In genomic region chr5:81288021-81288433, GRCh38 we compare ENCODE assay signal across 23 cellular contexts. TPM values are rescaled to one million over a fixed set of nuclear protein-coding genes. Genes with fewer than 3 reads are reported as not detected.
DNase-seq lines count a peak whose midpoint lies in the region; ATAC-seq and TF ChIP-seq lines count a peak whose summit lies in the region.
"Had no signal": no experiment of that assay in that cellular context is flagged by ENCODE, and none has a peak within 500 bp of the region (broad histone marks: within the 10 kb centered on the region; RNA-seq: fewer than 3 reads in every experiment).

No MANE protein-coding gene starts in this region.

- H3K27me3 Mint-ChIP-seq in CD8-positive, alpha-beta memory T cell: no peaks in the 10 kb centered on the region
- H3K27me3 Mint-ChIP-seq: activated CD4-positive, alpha-beta memory T cell treated with anti-CD3 and anti-CD28 coated beads for 36 hours had no signal

- CTCF ChIA-PET in CD8-positive, alpha-beta memory T cell (lab: Charles Lee): interaction anchor here (2.3 kb wide), 1 partner anchor 11 kb away, joined by 7 read pairs; no protein-coding TSS in a partner anchor

- TF ChIP-seq CTCF in GM12865 (IDR thresholded peaks at IDR 0.05; ENCODE audit: insufficient read depth, low read depth, low read length, missing control alignments) (no peak), VCaP (conservative IDR thresholded peaks at IDR 0.05) (no peak), WERI-Rb-1 (IDR thresholded peaks at IDR 0.05; ENCODE audit: low read depth, low read length) (no peak)

- DNase-seq in CD8-positive, alpha-beta memory T cell: no peak
- peak; percentile 23 for DNase-seq in GM12865 (ENCODE audit: low read depth)
- no peak for DNase-seq in activated CD8-positive, alpha-beta memory T cell treated with anti-CD3 and anti-CD28 coated beads, Interleukin-2, amount 50 U/mL, for 4 hours
- DNase-seq in WERI-Rb-1: no peak
- DNase-seq: activated CD4-positive, alpha-beta memory T cell treated with anti-CD3 and anti-CD28 coated beads for 36 hours; activated naive CD4-positive, alpha-beta T cell treated with anti-CD3 and anti-CD28 coated beads, Interleukin-2, amount 50 U/mL, for 16 hours; activated T-cell treated with anti-CD3 and anti-CD28 coated beads, Interleukin-2, amount 50 U/mL, for 4 hours; cortex of kidney; GDM1; Kasumi-1; kidney; NK-92 treated with Interleukin-12 subunit alpha and Interleukin-12 subunit beta, amount 100 ng/mL, for 24 hours; psoas muscle; RPMI8226 had no signal

- no peak overlapping the region for H3K4me3 ChIP-seq in CD8-positive, alpha-beta memory T cell (ENCODE audit: low read length)
- H3K4me3 ChIP-seq in GM12865 (ENCODE audit: low read depth, low read length) (no peak overlapping the region), WERI-Rb-1 (ENCODE audit: low read depth, low read length) (no peak overlapping the region)
- H3K4me3 ChIP-seq: HAP-1, lung, psoas muscle, SK-N-MC had no signal

- no peaks in the 10 kb centered on the region for H3K9me3 ChIP-seq in CD8-positive, alpha-beta memory T cell (ENCODE audit: low read length)
- H3K9me3 ChIP-seq in WERI-Rb-1 (ENCODE audit: severe bottlenecking): peaks cover 2% of the 10 kb centered on the region
- H3K9me3 ChIP-seq: neutrophil had no signal

- no peaks in the 10 kb centered on the region for H3K36me3 ChIP-seq in CD8-positive, alpha-beta memory T cell (ENCODE audit: insufficient read depth, low read length)
- no peaks in the 10 kb centered on the region for H3K36me3 ChIP-seq in WERI-Rb-1
- H3K36me3 ChIP-seq: neutrophil had no signal

- ATAC-seq in GM21526 (IDR thresholded peaks at IDR 0.05; ENCODE audit: low FRiP score, unreplicated experiment): peak; percentile 57
- no peak for ATAC-seq in SK-N-SH treated with all-trans-retinoic acid at 6 μM for 48 hours
- ATAC-seq: psoas muscle had no signal

- H3K27me3 ChIP-seq in CD8-positive, alpha-beta memory T cell (ENCODE audit: insufficient read depth, low read length, poor library complexity, severe bottlenecking): no peaks in the 10 kb centered on the region
- H3K27me3 ChIP-seq in WERI-Rb-1 (ENCODE audit: insufficient read depth, low read depth, severe bottlenecking): no peaks in the 10 kb centered on the region
- H3K27me3 ChIP-seq: neutrophil had no signal

- H3K4me1 ChIP-seq in CD8-positive, alpha-beta memory T cell (ENCODE audit: insufficient read depth, low read length): peaks cover 9% of the 10 kb centered on the region
- H3K4me1 ChIP-seq: psoas muscle had no signal

- H3K27ac ChIP-seq in CD8-positive, alpha-beta memory T cell (ENCODE audit: low read depth, low read length): no peak overlapping the region
- H3K27ac ChIP-seq in VCaP (peak overlapping the region; percentile 52), WERI-Rb-1 (no peak overlapping the region)
- H3K27ac ChIP-seq: neutrophil, psoas muscle, SK-N-MC had no signal

- H3K9me3 Mint-ChIP-seq in CD8-positive, alpha-beta memory T cell: peaks cover 0 to 6% (median 5%) of the 10 kb centered on the region in 5 donors

- peak overlapping the region in 5 of 7 donors; percentile 20 to 80 (median 54) for H3K4me3 Mint-ChIP-seq in CD8-positive, alpha-beta memory T cell

- H3K27ac Mint-ChIP-seq in CD8-positive, alpha-beta memory T cell: no peak overlapping the region
- H3K27ac Mint-ChIP-seq: activated CD4-positive, alpha-beta memory T cell treated with anti-CD3 and anti-CD28 coated beads for 36 hours had no signal

- H3K4me1 Mint-ChIP-seq in CD8-positive, alpha-beta memory T cell: peaks cover 42 to 69% (median 63%) of the 10 kb centered on the region in 3 donors

- H3K36me3 Mint-ChIP-seq in CD8-positive, alpha-beta memory T cell: peaks cover 14 to 23% (median 16%) of the 10 kb centered on the region in 3 donors

- POLR2A ChIA-PET in CD8-positive, alpha-beta memory T cell (lab: Charles Lee): interaction anchor here (0.6 kb wide), 1 partner anchor 1196 kb away, joined by 3 read pairs; no protein-coding TSS in a partner anchor

TF ChIP-seq in SK-N-SH treated with all-trans-retinoic acid at 6 μM for 48 hours, 23 proteins besides CTCF, POLR2A, EP300 and RAD21:
- TF ChIP-seq PPARA (CRISPR knock-in tag; IDR thresholded peaks at IDR 0.05; ENCODE audit: borderline replicate concordance) (no peak), TCF4 (CRISPR knock-in tag; IDR thresholded peaks at IDR 0.05; ENCODE audit: borderline replicate concordance) (no peak), TOX (CRISPR knock-in tag; IDR thresholded peaks at IDR 0.05; ENCODE audit: borderline replicate concordance) (no peak), ZNF8 (CRISPR knock-in tag; IDR thresholded peaks at IDR 0.05) (no peak), ARNTL (CRISPR knock-in tag; IDR thresholded peaks at IDR 0.05; ENCODE audit: borderline replicate concordance, low read depth) (no peak), ZNF70 (CRISPR knock-in tag; IDR thresholded peaks at IDR 0.05) (no peak), ZFP30 (CRISPR knock-in tag; IDR thresholded peaks at IDR 0.05) (no peak), POU6F1 (CRISPR knock-in tag; IDR thresholded peaks at IDR 0.05; ENCODE audit: borderline replicate concordance, low read depth) (no peak), TSHZ2 (CRISPR knock-in tag; IDR thresholded peaks at IDR 0.05) (no peak), OSR1 (CRISPR knock-in tag; IDR thresholded peaks at IDR 0.05) (no peak), CSRNP3 (CRISPR knock-in tag; IDR thresholded peaks at IDR 0.05) (no peak), SNAI2 (CRISPR knock-in tag; IDR thresholded peaks at IDR 0.05) (no peak), ZC3H10 (CRISPR knock-in tag; IDR thresholded peaks at IDR 0.05) (no peak), ZFP3 (CRISPR knock-in tag; IDR thresholded peaks at IDR 0.05) (no peak), ZNF565 (CRISPR knock-in tag; conservative IDR thresholded peaks at IDR 0.05; ENCODE audit: low read depth) (no peak)

RNA-seq across cellular contexts. Expression of gene ZCCHC9, which starts 13.4 kb away (rescaled TPM):
- 10 to 100 TPM; 41.0 to 41.9 TPM for total RNA-seq in CD8-positive, alpha-beta memory T cell
- 14.7 TPM for polyA plus RNA-seq in CD8-positive, alpha-beta memory T cell

RNA-seq across cellular contexts. Expression of gene CKMT2, which starts 54.9 kb away (rescaled TPM):
- not detected for total RNA-seq in CD8-positive, alpha-beta memory T cell
- not detected for polyA plus RNA-seq in CD8-positive, alpha-beta memory T cell
- total RNA-seq: activated CD4-positive, alpha-beta memory T cell treated with anti-CD3 and anti-CD28 coated beads for 36 hours; activated T-cell treated with anti-CD3 and anti-CD28 coated beads, Interleukin-2, amount 50 U/mL, for 4 hours; glomerular endothelial cell; NCI-H460 had no signal
